In the genomic region with DNA sequence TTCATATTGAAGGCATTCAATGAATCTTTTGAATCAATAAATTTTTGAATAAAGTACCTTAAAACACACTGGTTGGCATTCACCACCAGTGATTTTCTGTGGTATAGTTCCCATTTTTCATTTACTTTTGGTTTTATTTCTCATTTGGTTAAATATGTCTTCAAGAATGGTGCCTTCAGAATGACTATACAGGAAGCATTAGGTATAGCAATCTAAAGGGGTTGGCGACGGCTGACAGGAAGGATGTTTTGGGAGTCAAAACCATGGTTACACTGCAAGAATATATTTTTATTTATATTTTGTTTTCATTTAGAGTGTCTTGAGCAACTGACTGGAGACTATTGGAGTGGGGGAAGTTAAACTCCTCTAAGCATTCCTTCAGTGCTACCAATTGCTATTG, we compare ENCODE assay signal across 22 cellular contexts.
DNase-seq lines count a peak whose midpoint lies in the region; ATAC-seq and FAIRE-seq lines count a peak whose summit lies in the region.
"Had no signal": no experiment of that assay in that cellular context is flagged by ENCODE, and none has a peak within 500 bp of the region (broad histone marks: within the 10 kb centered on the region; RNA-seq: fewer than 3 reads in every experiment).

No MANE protein-coding gene starts in this region.

- H3K36me3 ChIP-seq in small intestine (ENCODE audit: control insufficient read depth in 2 of 2, insufficient read depth in 2 of 2, low read length in 2 of 2) = no peaks in the 10 kb centered on the region
- H3K36me3 ChIP-seq in neuronal stem cell (replicated peaks in 1 of 2; ENCODE audit: control insufficient read depth in 2 of 2, insufficient read depth in 2 of 2, low read length in 2 of 2) = no peaks in the 10 kb centered on the region
- H3K36me3 ChIP-seq: pancreas, upper lobe of right lung had no signal

- H4K8ac ChIP-seq in neuronal stem cell (ENCODE audit: low read depth, low read length) = no peak overlapping the region

- H3K27ac ChIP-seq in small intestine (ENCODE audit: low read depth in 1 of 2, low read length in 1 of 2) (no peak overlapping the region), neuronal stem cell (replicated peaks; ENCODE audit: low read length) (no peak overlapping the region)
- H3K27ac ChIP-seq: pancreas, skin epidermis, upper lobe of right lung had no signal

- no peak overlapping the region for H2BK5ac ChIP-seq in neuronal stem cell (ENCODE audit: low read length)

- H3K4me3 ChIP-seq in small intestine (ENCODE audit: low read depth in 1 of 2, low read length in 2 of 2) = no peak overlapping the region
- no peak overlapping the region for H3K4me3 ChIP-seq in neuronal stem cell (ENCODE audit: low read length in 2 of 2)
- H3K4me3 ChIP-seq: pancreas, skin epidermis, upper lobe of right lung had no signal

- H3K14ac ChIP-seq in neuronal stem cell (ENCODE audit: low read length) = no peak overlapping the region

- no peak overlapping the region for H2BK15ac ChIP-seq in neuronal stem cell (ENCODE audit: low read length)

- no peak overlapping the region for H2BK120ac ChIP-seq in neuronal stem cell (ENCODE audit: low read depth, low read length)

- H3K9me3 ChIP-seq in small intestine (ENCODE audit: control insufficient read depth, low read depth) (no peaks in the 10 kb centered on the region), neuronal stem cell (replicated peaks in 1 of 2; ENCODE audit: control insufficient read depth in 2 of 2, insufficient read depth in 1 of 2, low read depth in 1 of 2, low read length in 2 of 2) (no peaks in the 10 kb centered on the region)
- H3K9me3 ChIP-seq: pancreas, upper lobe of right lung had no signal

- no peak overlapping the region for H2AFZ ChIP-seq in neuronal stem cell (ENCODE audit: low read length)

- 59 to 79% (median 60%) methylated on average over 2 of the region's 2 CpGs for WGBS in small intestine, 3 donors
- no CpG with 5 or more reads among the region's 2 CpGs for WGBS in neuronal stem cell (ENCODE audit: extremely low coverage in 2 of 2, insufficient read length in 2 of 2, insufficient replicate concordance in 1 of 2), 2 donors

- no peak overlapping the region for H3K18ac ChIP-seq in neuronal stem cell (ENCODE audit: low read length)

- H3K27me3 ChIP-seq in small intestine (ENCODE audit: control insufficient read depth in 2 of 2, insufficient read depth in 2 of 2, low read length in 2 of 2) = no peaks in the 10 kb centered on the region
- H3K27me3 ChIP-seq in neuronal stem cell (ENCODE audit: control insufficient read depth in 3 of 3, insufficient read depth in 3 of 3, low read depth in 1 of 3, low read length in 3 of 3) = no peaks in the 10 kb centered on the region
- H3K27me3 ChIP-seq: pancreas, upper lobe of right lung had no signal

- no peak overlapping the region for H3K4ac ChIP-seq in neuronal stem cell (ENCODE audit: low read length)

- ATAC-seq in GM18519 (IDR thresholded peaks at IDR 0.05; ENCODE audit: low FRiP score, unreplicated experiment) (peak; percentile 67), GM21390 (IDR thresholded peaks at IDR 0.05; ENCODE audit: unreplicated experiment) (peak; percentile 68), HG02938 (IDR thresholded peaks at IDR 0.05; ENCODE audit: unreplicated experiment) (peak; percentile 86), HG03469 (IDR thresholded peaks at IDR 0.05; ENCODE audit: unreplicated experiment) (peak; percentile 66)
- ATAC-seq: left lobe of liver; pancreas; Right ventricle myocardium inferior; stimulated activated memory B cell treated with anti-CD40 and anti-IgM and Interleukin-4, amounts not matched to agents 10 μg/mL and 1 μg/mL and 100 μg/mL, for 72 hours; upper lobe of right lung had no signal

- DNase-seq in ecto neural progenitor cell (ENCODE audit: low spot score) (no peak), small intestine (no peak), D341Med (ENCODE audit: low spot score) (no peak), neuronal stem cell (ENCODE audit: low spot score) (no peak)
- DNase-seq: activated CD4-positive, CD25-positive, alpha-beta regulatory T cell; activated CD8-positive, alpha-beta memory T cell treated with anti-CD3 and anti-CD28 coated beads, Interleukin-2, amount 50 U/mL, for 4 hours; COR-L47; effector CD4-positive, alpha-beta T cell; GOT3; NCI-H1048; pancreas; upper lobe of right lung had no signal

- no peak overlapping the region for H2BK12ac ChIP-seq in neuronal stem cell (ENCODE audit: low read length)

- no peaks in the 10 kb centered on the region for H3K4me1 ChIP-seq in small intestine (ENCODE audit: control insufficient read depth in 2 of 2, insufficient read depth in 1 of 2, low read depth in 1 of 2, low read length in 1 of 2)
- no peaks in the 10 kb centered on the region for H3K4me1 ChIP-seq in neuronal stem cell (ENCODE audit: control insufficient read depth in 2 of 2, insufficient read depth in 1 of 2, low read depth in 1 of 2, low read length in 2 of 2)
- H3K4me1 ChIP-seq: pancreas, upper lobe of right lung had no signal

- no peak for FAIRE-seq in small intestine (lab: Jason Lieb, UNC)
- FAIRE-seq: G401.6, GM18507, pancreas had no signal

- no peak overlapping the region for H3K23ac ChIP-seq in neuronal stem cell (ENCODE audit: low read depth, low read length, poor library complexity)

- H3K9ac ChIP-seq in neuronal stem cell (ENCODE audit: low read depth, low read length, poor library complexity) = no peak overlapping the region

- H3K4me2 ChIP-seq in neuronal stem cell (ENCODE audit: insufficient read depth, low read length, poor library complexity, severe bottlenecking) = no peak overlapping the region

- no peak overlapping the region for H4K91ac ChIP-seq in neuronal stem cell (ENCODE audit: low read depth, low read length, poor library complexity)

- no peaks in the 10 kb centered on the region for H3K79me1 ChIP-seq in neuronal stem cell (ENCODE audit: low read depth, low read length)

- H2AK5ac ChIP-seq in neuronal stem cell (ENCODE audit: low read depth, low read length) = no peak overlapping the region
